Comparison of ENCODE assay signal across 26 cellular contexts in genomic region chr6:170130771-170131241, GRCh38.
A peak's percentile ranks its signal among the peaks of the same experiment; 100 is the strongest.
DNase-seq lines count a peak whose midpoint lies in the region; ATAC-seq and TF ChIP-seq lines count a peak whose summit lies in the region.
"Had no signal": no experiment of that assay in that cellular context is flagged by ENCODE, and none has a peak within 500 bp of the region (broad histone marks: within the 10 kb centered on the region; RNA-seq: fewer than 3 reads in every experiment).

No MANE protein-coding gene starts in this region.

- 75 to 95% methylated on average over 9 of the region's 9 CpGs for WGBS in testis, 2 donors

- intact Hi-C loops in testis (cut with DNase I; ENCODE audit: low total_unique reads): no loop called here

- no peaks in the 10 kb centered on the region for H3K27me3 ChIP-seq in RWPE2 (ENCODE audit: insufficient read depth, poor library complexity, severe bottlenecking)
- H3K27me3 ChIP-seq in testis: no peaks in the 10 kb centered on the region
- H3K27me3 ChIP-seq: body of pancreas, gastrocnemius medialis, MG63, pancreas, right lobe of liver, thyroid gland had no signal

- no peak overlapping the region for H3K4me3 Mint-ChIP-seq in activated T-cell treated with anti-CD3 and anti-CD28 coated beads, Interleukin-2, amount 50 U/mL, for 24 hours
- H3K4me3 Mint-ChIP-seq: activated CD8-positive, alpha-beta T cell treated with anti-CD3 and anti-CD28 coated beads for 36 hours; activated T-cell treated with anti-CD3 and anti-CD28 coated beads, Interleukin-2, amount 50 U/mL, for 72 hours; B cell had no signal

- H3K4me1 ChIP-seq in RWPE2 (ENCODE audit: insufficient read depth, poor library complexity, severe bottlenecking) (no peaks in the 10 kb centered on the region), testis (peaks cover 16% of the 10 kb centered on the region)
- H3K4me1 ChIP-seq: A549, pancreas had no signal

- TF ChIP-seq POLR2A in testis (IDR thresholded peaks at IDR 0.05): no peak

- H3K36me3 ChIP-seq in RWPE2 (ENCODE audit: low read depth): no peaks in the 10 kb centered on the region
- H3K36me3 ChIP-seq in testis (ENCODE audit: low read depth, missing control alignments): no peaks in the 10 kb centered on the region
- H3K36me3 ChIP-seq: esophagus squamous epithelium, gastrocnemius medialis, MG63, pancreas, right lobe of liver, thyroid gland had no signal

- H3K27me3 Mint-ChIP-seq in activated T-cell treated with anti-CD3 and anti-CD28 coated beads, Interleukin-2, amount 50 U/mL, for 24 hours: peaks cover 5% of the 10 kb centered on the region
- H3K27me3 Mint-ChIP-seq: activated CD8-positive, alpha-beta T cell treated with anti-CD3 and anti-CD28 coated beads for 36 hours had no signal

- TF ChIP-seq CTCF in RWPE2 (IDR thresholded peaks at IDR 0.05; ENCODE audit: poor library complexity, severe bottlenecking): no peak
- TF ChIP-seq CTCF in omental fat pad (IDR thresholded peaks at IDR 0.05): no peak
- no peak for TF ChIP-seq CTCF in testis (IDR thresholded peaks at IDR 0.05)

- no peaks in the 10 kb centered on the region for H3K36me3 Mint-ChIP-seq in activated T-cell treated with anti-CD3 and anti-CD28 coated beads, Interleukin-2, amount 50 U/mL, for 24 hours (ENCODE audit: low read depth)
- H3K36me3 Mint-ChIP-seq: naive B cell had no signal

- H3K9me3 ChIP-seq in RWPE2 (ENCODE audit: severe bottlenecking) (no peaks in the 10 kb centered on the region), testis (no peaks in the 10 kb centered on the region)
- H3K9me3 ChIP-seq: A549, body of pancreas, esophagus squamous epithelium, gastrocnemius medialis, MG63, pancreas, right lobe of liver, thyroid gland had no signal

- H3K27ac ChIP-seq in RWPE2 (ENCODE audit: poor library complexity, severe bottlenecking): no peak overlapping the region
- no peak overlapping the region for H3K27ac ChIP-seq in testis
- H3K27ac ChIP-seq: A549, body of pancreas, esophagus squamous epithelium, pancreas, thyroid gland had no signal

- H3K4me3 ChIP-seq in RWPE2 (ENCODE audit: severe bottlenecking) (no peak overlapping the region), testis (no peak overlapping the region)
- H3K4me3 ChIP-seq: A549, body of pancreas, esophagus squamous epithelium, gastrocnemius medialis, K562, MG63, pancreas, right lobe of liver, thyroid gland had no signal

- H3K4me1 Mint-ChIP-seq in activated T-cell treated with anti-CD3 and anti-CD28 coated beads, Interleukin-2, amount 50 U/mL, for 24 hours (ENCODE audit: low read depth): no peaks in the 10 kb centered on the region

- ATAC-seq in RWPE2 (ENCODE audit: low read depth) (no peak), omental fat pad (ENCODE audit: low FRiP score) (no peak), HG02973 (IDR thresholded peaks at IDR 0.05; ENCODE audit: unreplicated experiment) (no peak)
- ATAC-seq: A549; activated CD8-positive, alpha-beta T cell treated with anti-CD3 and anti-CD28 coated beads for 36 hours; activated T-cell treated with anti-CD3 and anti-CD28 coated beads, Interleukin-2, amount 50 U/mL, for 72 hours; body of pancreas; K562 had no signal

- no peak overlapping the region for H3K27ac Mint-ChIP-seq in activated T-cell treated with anti-CD3 and anti-CD28 coated beads, Interleukin-2, amount 50 U/mL, for 24 hours
- H3K27ac Mint-ChIP-seq: activated CD8-positive, alpha-beta T cell treated with anti-CD3 and anti-CD28 coated beads for 36 hours; activated T-cell treated with anti-CD3 and anti-CD28 coated beads, Interleukin-2, amount 50 U/mL, for 72 hours; B cell; naive B cell had no signal

- DNase-seq in activated T-cell treated with anti-CD3 and anti-CD28 coated beads, Interleukin-2, amount 50 U/mL, for 24 hours: peak; percentile 20
- no peak for DNase-seq in activated T-cell treated with anti-CD3 and anti-CD28 coated beads, Interleukin-2, amount 50 U/mL, for 48 hours
- DNase-seq in RWPE2 (ENCODE audit: low spot score) (peak; percentile 51), omental fat pad (ENCODE audit: low spot score) (peak; percentile 8), testis (peak; percentile 11), NCI-H2227 (lab: John Stamatoyannopoulos, UW; ENCODE audit: unreplicated experiment) (no peak), DMS114 treated with DMSO at 0.1 percent for 48 hours (lab: John Stamatoyannopoulos, UW; ENCODE audit: unreplicated experiment) (no peak)
- DNase-seq: activated CD4-positive, CD25-positive, alpha-beta regulatory T cell; activated CD8-positive, alpha-beta T cell treated with anti-CD3 and anti-CD28 coated beads for 36 hours; activated T-cell treated with anti-CD3 and anti-CD28 coated beads, Interleukin-2, amount 50 U/mL, for 72 hours; effector memory CD4-positive, alpha-beta T cell; esophagus squamous epithelium; mammary epithelial cell; MG63; naive B cell; NCI-H1436 treated with DMSO at 0.1 percent for 48 hours; NCI-H526; thyroid gland had no signal

- no peaks in the 10 kb centered on the region for H3K9me3 Mint-ChIP-seq in activated T-cell treated with anti-CD3 and anti-CD28 coated beads, Interleukin-2, amount 50 U/mL, for 24 hours
- H3K9me3 Mint-ChIP-seq: activated CD8-positive, alpha-beta T cell treated with anti-CD3 and anti-CD28 coated beads for 36 hours; activated T-cell treated with anti-CD3 and anti-CD28 coated beads, Interleukin-2, amount 50 U/mL, for 72 hours had no signal

Comparison
In these comparisons a context has a peak if more than half of its experiments do, and no peak if none do; other contexts are left out.
1. DNase-seq: peak in activated T-cell treated with anti-CD3 and anti-CD28 coated beads, Interleukin-2, amount 50 U/mL, for 24 hours (single experiment), RWPE2 (single experiment), omental fat pad (single experiment) and testis (single experiment); none in activated T-cell treated with anti-CD3 and anti-CD28 coated beads, Interleukin-2, amount 50 U/mL, for 48 hours (0 of 2), NCI-H2227 (single experiment) and DMS114 treated with DMSO at 0.1 percent for 48 hours (single experiment).